In genomic region chr7:134368851-134369533, GRCh38 we compare ENCODE assay signal across 11 cellular contexts. TPM values are rescaled to one million over a fixed set of nuclear protein-coding genes. Genes with fewer than 3 reads are reported as not detected.
DNase-seq lines count a peak whose midpoint lies in the region; ATAC-seq and TF ChIP-seq lines count a peak whose summit lies in the region.
"Had no signal": no experiment of that assay in that cellular context is flagged by ENCODE, and none has a peak within 500 bp of the region (broad histone marks: within the 10 kb centered on the region; RNA-seq: fewer than 3 reads in every experiment).

No MANE protein-coding gene starts in this region.

- H3K27ac ChIP-seq in right cardiac atrium (ENCODE audit: low read length) (no peak overlapping the region), psoas muscle (no peak overlapping the region)
- H3K27ac ChIP-seq: C4-2B, tibial artery had no signal

- no peaks in the 10 kb centered on the region for H3K9me3 Mint-ChIP-seq in activated naive CD4-positive, alpha-beta T cell treated with anti-CD3 and anti-CD28 coated beads for 36 hours

- H3K4me1 Mint-ChIP-seq in activated naive CD4-positive, alpha-beta T cell treated with anti-CD3 and anti-CD28 coated beads for 36 hours (ENCODE audit: low read depth) = no peaks in the 10 kb centered on the region

- no peak overlapping the region for H3K4me3 Mint-ChIP-seq in activated naive CD4-positive, alpha-beta T cell treated with anti-CD3 and anti-CD28 coated beads for 36 hours

- peaks cover 29% of the 10 kb centered on the region for H3K27me3 Mint-ChIP-seq in activated naive CD4-positive, alpha-beta T cell treated with anti-CD3 and anti-CD28 coated beads for 36 hours (ENCODE audit: low read depth)

- H3K4me1 ChIP-seq in right cardiac atrium (ENCODE audit: control insufficient read depth, insufficient read depth, low read length) (no peaks in the 10 kb centered on the region), psoas muscle (no peaks in the 10 kb centered on the region)
- H3K4me1 ChIP-seq: tibial artery had no signal

- intact Hi-C loops in right cardiac atrium (cut with DNase I) (no loop called here), Right ventricle myocardium inferior (cut with DNase I) (no loop called here), psoas muscle (cut with DNase I) (no loop called here)
- intact Hi-C loops in activated naive CD4-positive, alpha-beta T cell treated with anti-CD3 and anti-CD28 coated beads for 36 hours (cut with micrococcal nuclease) = no loop called here

- no peaks in the 10 kb centered on the region for H3K36me3 Mint-ChIP-seq in activated naive CD4-positive, alpha-beta T cell treated with anti-CD3 and anti-CD28 coated beads for 36 hours (ENCODE audit: low read depth)

- CTCF ChIA-PET in activated naive CD4-positive, alpha-beta T cell treated with anti-CD3 and anti-CD28 coated beads for 36 hours (lab: Charles Lee) = no interaction called here

- H3K27me3 ChIP-seq in right cardiac atrium (ENCODE audit: control insufficient read depth, insufficient read depth) (no peaks in the 10 kb centered on the region), psoas muscle (ENCODE audit: insufficient read depth in 3 of 3, low read length in 2 of 3) (peaks cover 0 to 3% (median 0%) of the 10 kb centered on the region in 3 donors)
- H3K27me3 ChIP-seq: tibial artery had no signal

- no peaks in the 10 kb centered on the region for H3K9me3 ChIP-seq in right cardiac atrium (ENCODE audit: control insufficient read depth, low read length)
- H3K9me3 ChIP-seq in psoas muscle = no peaks in the 10 kb centered on the region
- H3K9me3 ChIP-seq: tibial artery had no signal

- H3K4me3 ChIP-seq in right cardiac atrium (ENCODE audit: low read length) = no peak overlapping the region
- H3K4me3 ChIP-seq in astrocyte of the spinal cord (ENCODE audit: low read depth, low read length) = no peak overlapping the region
- H3K4me3 ChIP-seq in psoas muscle = no peak overlapping the region
- H3K4me3 ChIP-seq: tibial artery had no signal

- peak; percentile 64 to 85 for ATAC-seq in right cardiac atrium
- ATAC-seq in Right ventricle myocardium inferior = no peak
- peak; percentile 71 for ATAC-seq in left lobe of liver
- ATAC-seq in psoas muscle = no peak

- TF ChIP-seq CTCF in astrocyte of the spinal cord (IDR thresholded peaks at IDR 0.05; ENCODE audit: low read depth, low read length) (no peak), psoas muscle (IDR thresholded peaks at IDR 0.05) (no peak)

- H3K36me3 ChIP-seq in psoas muscle (ENCODE audit: insufficient read depth in 1 of 2, low read depth in 1 of 2) = no peaks in the 10 kb centered on the region
- H3K36me3 ChIP-seq: tibial artery had no signal

- in situ Hi-C loops in astrocyte of the spinal cord (cut with HindIII; ENCODE audit: low sequenced_read_pairs) = no loop called here

- H3K27ac Mint-ChIP-seq in activated naive CD4-positive, alpha-beta T cell treated with anti-CD3 and anti-CD28 coated beads for 36 hours = no peak overlapping the region

- WGBS in right cardiac atrium = 9% methylated on average over 2 of the region's 2 CpGs
- 5 to 11% (median 7%) methylated on average over 2 of the region's 2 CpGs for WGBS in psoas muscle, 3 donors

- peak in 1 of 3 donors; percentile 45 for DNase-seq in right cardiac atrium
- DNase-seq in Right ventricle myocardium inferior (ENCODE audit: missing footprints) = no peak
- DNase-seq in astrocyte of the spinal cord (ENCODE audit: low read depth, low spot score) = peak; percentile 75
- peak; percentile 69 for DNase-seq in left lobe of liver (ENCODE audit: low spot score)
- DNase-seq in activated naive CD4-positive, alpha-beta T cell treated with anti-CD3 and anti-CD28 coated beads for 36 hours = no peak
- no peak for DNase-seq in NCI-H128 (lab: John Stamatoyannopoulos, UW; ENCODE audit: unreplicated experiment)
- no peak for DNase-seq in psoas muscle
- no peak for DNase-seq in COR-L47 (lab: John Stamatoyannopoulos, UW)
- DNase-seq: activated CD4-positive, alpha-beta T cell treated with anti-CD3 and anti-CD28 coated beads, Interleukin-2, amount 50 U/mL, for 1 hour had no signal

RNA-seq across cellular contexts. Expression of gene SLC35B4, which starts 52.3 kb away (rescaled TPM):
- 1 to 10 TPM; 5.2 to 9.2 (median 7.5) TPM for total RNA-seq in right cardiac atrium
- polyA plus RNA-seq in right cardiac atrium = 2.4 TPM
- 5.6 TPM for total RNA-seq in Right ventricle myocardium inferior
- total RNA-seq in left lobe of liver = 11.0 TPM
- total RNA-seq in activated naive CD4-positive, alpha-beta T cell treated with anti-CD3 and anti-CD28 coated beads for 36 hours = 10 to 100 TPM in 1 of 2 experiments, 1 to 10 TPM in 1; 7.9 to 10.3 TPM
- 1 to 10 TPM; 3.6 to 6.8 (median 5.4) TPM for total RNA-seq in psoas muscle
- 1 to 10 TPM; 2.1 to 4.0 (median 3.0) TPM for polyA plus RNA-seq in psoas muscle

Comparison
In these comparisons a context has a peak if more than half of its experiments do, and no peak if none do; other contexts are left out.
1. ATAC-seq: peak in right cardiac atrium (2 of 2) and left lobe of liver (single experiment); none in Right ventricle myocardium inferior (single experiment) and psoas muscle (0 of 4).
2. DNase-seq: peak in astrocyte of the spinal cord (single experiment) and left lobe of liver (single experiment); none in Right ventricle myocardium inferior (single experiment), activated naive CD4-positive, alpha-beta T cell treated with anti-CD3 and anti-CD28 coated beads for 36 hours (single experiment), NCI-H128 (single experiment), psoas muscle (0 of 2) and COR-L47 (single experiment).